In genomic region chr12:57221169-57221917, GRCh38 we compare ENCODE assay signal across 1 cellular context.
TF ChIP-seq lines count a peak whose summit lies in the region.

No MANE protein-coding gene starts in this region.

TF ChIP-seq in GM12878, 131 proteins besides CTCF, POLR2A, EP300 and RAD21:
- TF ChIP-seq SUZ12 (IDR thresholded peaks at IDR 0.05; ENCODE audit: unreplicated experiment) (peak; percentile 46), ZBED1 (IDR thresholded peaks at IDR 0.05; ENCODE audit: borderline replicate concordance) (no peak)
